In the genomic region with DNA sequence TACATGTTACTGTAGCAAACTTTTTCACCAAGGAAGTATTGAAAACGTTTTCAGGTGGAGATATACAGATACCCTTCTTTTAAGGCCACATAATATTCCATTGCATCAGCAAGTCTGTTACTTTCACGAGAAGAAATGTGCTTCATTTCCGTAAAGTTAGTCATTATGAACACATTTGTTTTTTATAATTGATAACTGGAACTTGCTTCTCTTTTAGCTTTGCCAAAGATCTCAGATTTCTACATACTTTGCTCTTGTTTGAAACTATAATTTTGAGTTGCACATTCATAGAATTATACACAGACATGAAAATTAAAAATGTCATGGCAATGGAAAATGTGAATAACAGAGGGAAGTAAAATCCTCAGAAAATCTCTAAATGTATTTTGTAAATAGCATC, we compare ENCODE assay signal across 24 cellular contexts.
"Had no signal": no experiment of that assay in that cellular context is flagged by ENCODE, and none has a peak within 500 bp of the region (broad histone marks: within the 10 kb centered on the region; RNA-seq: fewer than 3 reads in every experiment).

No MANE protein-coding gene starts in this region.

- H3K36me3 ChIP-seq: breast epithelium, SJSA1 had no signal

- H3K4me3 ChIP-seq: breast epithelium, SJSA1 had no signal

- H3K27me3 ChIP-seq: breast epithelium, SJSA1 had no signal

- H3K4me1 ChIP-seq: breast epithelium, SJSA1 had no signal

- DNase-seq: activated B cell treated with CpG ODN at 0.5 μM for 24 hours; activated CD4-positive, alpha-beta memory T cell treated with anti-CD3 and anti-CD28 coated beads, Interleukin-2, amount 10 ng/mL, durations not matched to agents 7 days and 5 days; activated CD4-positive, alpha-beta T cell treated with anti-CD3 and anti-CD28 coated beads for 1 hour; activated CD4-positive, alpha-beta T cell treated with anti-CD3 and anti-CD28 coated beads, Interleukin-2, amount 10 ng/mL, durations not matched to agents 7 days and 5 days; activated naive CD4-positive, alpha-beta T cell treated with anti-CD3 and anti-CD28 coated beads, Interleukin-2, amount 50 U/mL, for 16 hours; activated naive CD8-positive, alpha-beta T cell treated with anti-CD3 and anti-CD28 coated beads, Interleukin-2, amount 10 ng/mL, durations not matched to agents 7 days and 5 days; activated T-cell treated with anti-CD3 and anti-CD28 coated beads for 4 hours; activated T-cell treated with anti-CD3 and anti-CD28 coated beads, Interleukin-2, amount 50 U/mL, for 48 hours; aorta; caudate nucleus; NCI-H1092 treated with DMSO at 0.1 percent for 48 hours; NCI-H1417 treated with DMSO at 0.1 percent for 48 hours; NCI-H1694; NCI-H2029; NCI-H345; NCI-H510A treated with DMSO at 0.1 percent for 48 hours; NCI-H69; NK-92 treated with Interleukin-12 subunit alpha and Interleukin-12 subunit beta, amount 100 ng/mL, for 24 hours; SHP77; T-helper 17 cell; T-helper 9 cell had no signal

- H3K9ac ChIP-seq: KMS-11 had no signal

- H3K9me3 ChIP-seq: breast epithelium, SJSA1 had no signal
